Comparison of ENCODE assay signal across 1 cellular context in genomic region chr3:186225603-186226002, GRCh38.
A peak's percentile ranks its signal among the peaks of the same experiment; 100 is the strongest.
TF ChIP-seq lines count a peak whose summit lies in the region.

No MANE protein-coding gene starts in this region.

TF ChIP-seq in GM12878, 131 proteins besides CTCF, POLR2A, EP300 and RAD21 (continued from another document and continues in another):
- TF ChIP-seq FOXM1 (IDR thresholded peaks at IDR 0.05; ENCODE audit: low read depth, low read length) (peak; percentile 96), TCF3 (IDR thresholded peaks at IDR 0.05; ENCODE audit: borderline replicate concordance, insufficient read depth, low read depth, low read length) (peak; percentile 44; the same call in 1 of the 2 replicates), MTA3 (IDR thresholded peaks at IDR 0.05; ENCODE audit: borderline replicate concordance, low read length) (no peak), HDAC6 (IDR thresholded peaks at IDR 0.05; ENCODE audit: unreplicated experiment) (no peak), ETV6 (conservative IDR thresholded peaks at IDR 0.05 in 1 of 2, IDR thresholded peaks at IDR 0.05 in 1 of 2; ENCODE audit: borderline replicate concordance in 1 of 2, low read depth in 1 of 2) (peak in 1 of 2 experiments; percentile 96; a peak in 2 of 4 replicates), ATF7 (IDR thresholded peaks at IDR 0.05; ENCODE audit: low read depth) (no peak), PBX3 (IDR thresholded peaks at IDR 0.05; ENCODE audit: insufficient replicate concordance, low read depth, low read length) (no peak), TBL1XR1 (IDR thresholded peaks at IDR 0.05; ENCODE audit: low read depth, low read length) (no peak), ATF2 (IDR thresholded peaks at IDR 0.05; ENCODE audit: low read length) (peak; percentile 62; the same call in 1 of the 2 replicates), KDM1A (IDR thresholded peaks at IDR 0.05; ENCODE audit: borderline replicate concordance) (no peak), GATAD2B (conservative IDR thresholded peaks at IDR 0.05; ENCODE audit: low read depth) (no peak), ESRRA (IDR thresholded peaks at IDR 0.05; ENCODE audit: low read length) (no peak), NRF1 (conservative IDR thresholded peaks at IDR 0.05; ENCODE audit: low read depth, low read length) (no peak), REST (IDR thresholded peaks at IDR 0.05; ENCODE audit: low read depth, low read length) (no peak), CHD2 (IDR thresholded peaks at IDR 0.05; ENCODE audit: borderline replicate concordance, low read depth, low read length) (no peak), SMC3 (IDR thresholded peaks at IDR 0.05; ENCODE audit: borderline replicate concordance, low read length) (no peak), ZBTB11 (CRISPR knock-in tag; IDR thresholded peaks at IDR 0.05) (no peak), RUNX3 (IDR thresholded peaks at IDR 0.05; ENCODE audit: low read length) (peak; percentile 90), RFX5 (IDR thresholded peaks at IDR 0.05; ENCODE audit: low read depth, low read length) (no peak), BRCA1 (IDR thresholded peaks at IDR 0.05; ENCODE audit: low read depth, low read length) (no peak), DPF2 (IDR thresholded peaks at IDR 0.05) (no peak), ZNF207 (IDR thresholded peaks at IDR 0.05; ENCODE audit: borderline replicate concordance) (no peak), ZNF24 (IDR thresholded peaks at IDR 0.05) (no peak), SIX5 (IDR thresholded peaks at IDR 0.05; ENCODE audit: low read depth, low read length, severe bottlenecking) (no peak), GABPA (IDR thresholded peaks at IDR 0.05; ENCODE audit: low read depth) (0 out of 2 replicates have a peak, but pooled peaks have one; percentile 27), STAT1 (conservative IDR thresholded peaks at IDR 0.05) (no peak), ZNF592 (IDR thresholded peaks at IDR 0.05) (no peak), TARDBP (IDR thresholded peaks at IDR 0.05; ENCODE audit: borderline replicate concordance) (no peak), MEF2A (IDR thresholded peaks at IDR 0.05; ENCODE audit: insufficient read depth, low read depth, low read length) (0 out of 2 replicates have a peak, but pooled peaks have one; percentile 19), NR2C1 (IDR thresholded peaks at IDR 0.05) (no peak), CBX5 (IDR thresholded peaks at IDR 0.05; ENCODE audit: low read depth) (no peak), FOS (IDR thresholded peaks at IDR 0.05; ENCODE audit: borderline replicate concordance, extremely low read depth, insufficient read length) (no peak), MYB (IDR thresholded peaks at IDR 0.05; ENCODE audit: borderline replicate concordance, low read depth, low read length) (no peak), POLR2AphosphoS2 (IDR thresholded peaks at IDR 0.05; ENCODE audit: low read depth, low read length) (no peak), RELA (IDR thresholded peaks at IDR 0.05; ENCODE audit: borderline replicate concordance, partially characterized antibody) (no peak), IKZF2 (IDR thresholded peaks at IDR 0.05) (peak; percentile 48 to 66), MAX (IDR thresholded peaks at IDR 0.05; ENCODE audit: low read depth, low read length) (no peak), RCOR1 (conservative IDR thresholded peaks at IDR 0.05; ENCODE audit: low read depth, low read length) (no peak), MLLT1 (IDR thresholded peaks at IDR 0.05) (no peak), MEF2B (IDR thresholded peaks at IDR 0.05; ENCODE audit: partially characterized antibody, poor library complexity, severe bottlenecking) (peak; percentile 30), JUND (IDR thresholded peaks at IDR 0.05; ENCODE audit: low read depth, low read length) (no peak), KLF5 (IDR thresholded peaks at IDR 0.05; ENCODE audit: partially characterized antibody) (no peak), ATF3 (IDR thresholded peaks at IDR 0.05; ENCODE audit: borderline replicate concordance, extremely low read depth, low read depth, low read length) (no peak), SRF (IDR thresholded peaks at IDR 0.05; ENCODE audit: low read depth in 2 of 2, low read length in 2 of 2) (no peak), STAT3 (IDR thresholded peaks at IDR 0.05; ENCODE audit: low read depth, low read length) (no peak), TCF12 (IDR thresholded peaks at IDR 0.05; ENCODE audit: low read depth, low read length) (peak; percentile 66; the same call in 1 of the 2 replicates), POU2F2 (IDR thresholded peaks at IDR 0.05; ENCODE audit: borderline replicate concordance, low read depth, low read length) (0 out of 3 replicates have a peak, but pooled peaks have one; percentile 43), FOXK2 (IDR thresholded peaks at IDR 0.05) (no peak), LARP7 (IDR thresholded peaks at IDR 0.05) (no peak), IRF3 (IDR thresholded peaks at IDR 0.05) (no peak)
